25 cellular contexts compared by ENCODE assay signal in the genomic region with DNA sequence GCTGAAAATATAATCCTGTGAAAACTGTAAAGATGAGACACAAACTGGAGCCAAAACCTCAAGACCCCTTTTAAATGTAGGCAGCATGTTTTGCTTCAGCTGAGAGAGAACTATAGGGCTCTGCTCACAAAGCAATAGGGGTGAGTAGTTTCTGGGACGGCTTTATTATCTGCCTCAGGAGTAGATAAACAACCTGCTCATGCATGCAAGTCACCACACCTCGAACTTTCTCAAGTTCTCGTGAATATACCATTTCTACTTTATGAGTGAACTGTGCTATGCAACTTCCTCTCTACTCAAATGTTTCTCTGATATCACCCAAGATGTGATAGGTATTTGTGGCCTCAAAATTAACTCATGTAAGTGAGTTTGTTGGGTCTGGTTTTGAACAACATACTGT.
"Had no signal": no experiment of that assay in that cellular context is flagged by ENCODE, and none has a peak within 500 bp of the region (broad histone marks: within the 10 kb centered on the region; RNA-seq: fewer than 3 reads in every experiment).

No MANE protein-coding gene starts in this region.

- ATAC-seq: activated CD4-positive, CD25-positive, alpha-beta regulatory T cell treated with anti-CD3 and anti-CD28 coated beads, Interleukin-2, amount 50 U/mL, for 24 hours; activated CD8-positive, alpha-beta T cell treated with anti-CD3 and anti-CD28 coated beads for 36 hours; activated T-cell treated with anti-CD3 and anti-CD28 coated beads, Interleukin-2, amount 50 U/mL, for 72 hours; SK-N-SH treated with all-trans-retinoic acid at 6 μM for 48 hours had no signal

- H3K27ac Mint-ChIP-seq: activated CD8-positive, alpha-beta T cell treated with anti-CD3 and anti-CD28 coated beads for 36 hours; activated naive CD4-positive, alpha-beta T cell treated with anti-CD3 and anti-CD28 coated beads, Interleukin-2, amount 10 ng/mL, durations not matched to agents 7 days and 5 days; activated naive CD8-positive, alpha-beta T cell treated with anti-CD3 and anti-CD28 coated beads for 36 hours; activated T-cell treated with anti-CD3 and anti-CD28 coated beads, Interleukin-2, amount 50 U/mL, for 72 hours; activated T-helper 2 cell treated with anti-CD3 and anti-CD28 coated beads, Interferon-gamma antibody, Interleukin-2, Interleukin-4, amounts not matched to agents 10 μg/mL and 5 μg/mL and 100 μg/mL, durations not matched to agents 14 hours and 24 hours and 36 hours; T-helper 1 cell treated with Interleukin-12 subunit alpha and Interleukin-12 subunit beta and Interleukin-4 antibody, amounts not matched to agents 30 μg/mL and 1 μg/mL, for 36 hours had no signal

- H3K4me3 Mint-ChIP-seq: activated CD8-positive, alpha-beta T cell treated with anti-CD3 and anti-CD28 coated beads for 36 hours; activated naive CD4-positive, alpha-beta T cell treated with anti-CD3 and anti-CD28 coated beads, Interleukin-2, amount 10 ng/mL, durations not matched to agents 7 days and 5 days; activated naive CD8-positive, alpha-beta T cell treated with anti-CD3 and anti-CD28 coated beads for 36 hours; activated T-cell treated with anti-CD3 and anti-CD28 coated beads, Interleukin-2, amount 50 U/mL, for 72 hours; T-helper 1 cell treated with Interleukin-12 subunit alpha and Interleukin-12 subunit beta and Interleukin-4 antibody, amounts not matched to agents 30 μg/mL and 1 μg/mL, for 36 hours had no signal

- H3K36me3 Mint-ChIP-seq: activated naive CD4-positive, alpha-beta T cell treated with anti-CD3 and anti-CD28 coated beads, Interleukin-2, amount 10 ng/mL, durations not matched to agents 7 days and 5 days; activated naive CD8-positive, alpha-beta T cell treated with anti-CD3 and anti-CD28 coated beads for 36 hours had no signal

- H3K4me1 Mint-ChIP-seq: activated naive CD4-positive, alpha-beta T cell treated with anti-CD3 and anti-CD28 coated beads, Interleukin-2, amount 10 ng/mL, durations not matched to agents 7 days and 5 days; activated naive CD8-positive, alpha-beta T cell treated with anti-CD3 and anti-CD28 coated beads for 36 hours had no signal

- H3K9me3 Mint-ChIP-seq: activated naive CD4-positive, alpha-beta T cell treated with anti-CD3 and anti-CD28 coated beads, Interleukin-2, amount 10 ng/mL, durations not matched to agents 7 days and 5 days; activated T-cell treated with anti-CD3 and anti-CD28 coated beads, Interleukin-2, amount 50 U/mL, for 72 hours; activated T-helper 2 cell treated with anti-CD3 and anti-CD28 coated beads, Interferon-gamma antibody, Interleukin-2, Interleukin-4, amounts not matched to agents 10 μg/mL and 5 μg/mL and 100 μg/mL, durations not matched to agents 14 hours and 24 hours and 36 hours; T-helper 1 cell treated with Interleukin-12 subunit alpha and Interleukin-12 subunit beta and Interleukin-4 antibody, amounts not matched to agents 30 μg/mL and 1 μg/mL, for 36 hours had no signal

- H3K27me3 Mint-ChIP-seq: activated CD8-positive, alpha-beta T cell treated with anti-CD3 and anti-CD28 coated beads for 36 hours; activated naive CD8-positive, alpha-beta T cell treated with anti-CD3 and anti-CD28 coated beads for 36 hours had no signal

- DNase-seq: activated CD4-positive, alpha-beta T cell treated with anti-CD3 and anti-CD28 coated beads for 4 hours; activated CD8-positive, alpha-beta memory T cell treated with anti-CD3 and anti-CD28 coated beads, Interleukin-2, amount 50 U/mL, for 4 hours; activated CD8-positive, alpha-beta T cell treated with anti-CD3 and anti-CD28 coated beads for 36 hours; activated gamma-delta T cell treated with Interleukin-2 at 50 U/mL for 16 hours; activated naive CD4-positive, alpha-beta T cell treated with anti-CD3 and anti-CD28 coated beads, Interleukin-2, amount 10 ng/mL, durations not matched to agents 7 days and 5 days; activated naive CD8-positive, alpha-beta T cell treated with anti-CD3 and anti-CD28 coated beads for 36 hours; activated T-cell treated with anti-CD3 and anti-CD28 coated beads, Interleukin-2, amount 50 U/mL, for 72 hours; anterior cingulate cortex; central memory CD4-positive, alpha-beta T cell; Kasumi-1; KBM-7; NCI-H1092; NCI-H1436; NCI-H187 treated with DMSO at 0.1 percent for 48 hours; NCI-H2081 treated with DMSO at 0.1 percent for 48 hours; NCI-H446; NCI-H526; NCI-H82; Peyer's patch; Right ventricle myocardium superior had no signal

- H3K4me3 ChIP-seq: Peyer's patch, SJSA1 had no signal
